In the genomic region with DNA sequence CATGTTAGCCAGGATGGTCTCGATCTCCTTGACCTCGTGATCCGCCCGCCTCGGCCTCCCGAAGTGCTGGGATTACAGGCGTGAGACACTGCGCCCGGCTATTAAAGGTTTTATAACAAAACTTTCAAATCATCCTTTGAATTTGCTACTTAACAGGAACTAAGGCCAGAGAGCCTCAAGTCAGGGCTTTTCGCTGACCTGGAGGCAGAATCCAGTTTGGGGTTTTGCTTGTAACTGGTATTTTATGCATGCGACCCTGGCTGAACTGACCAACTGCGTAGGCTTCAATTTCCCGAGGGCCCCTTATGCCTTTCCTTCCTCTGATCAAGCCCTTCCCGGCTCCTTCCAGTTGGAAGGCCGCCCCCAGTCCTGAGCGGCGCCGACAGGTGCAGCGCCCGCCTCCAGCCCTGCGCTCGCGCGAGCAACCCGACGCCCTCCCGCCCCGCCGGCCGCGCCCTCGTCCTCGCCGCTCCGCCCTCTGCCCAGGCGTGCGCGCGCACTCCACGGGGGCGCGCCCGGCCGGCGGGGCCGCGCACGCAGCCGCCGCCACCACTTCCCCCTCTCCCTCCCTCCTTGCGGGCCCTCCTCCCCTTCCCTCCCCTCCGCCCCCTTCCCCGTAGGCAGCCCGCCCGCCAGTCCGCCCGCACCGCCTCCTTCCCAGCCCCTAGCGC, we compare ENCODE assay signal across 8 cellular contexts. TPM values are rescaled to one million over a fixed set of nuclear protein-coding genes. Genes with fewer than 3 reads are reported as not detected.
DNase-seq lines count a peak whose midpoint lies in the region; ATAC-seq, FAIRE-seq and TF ChIP-seq lines count a peak whose summit lies in the region.
"Not testable (repeated sequence)": the region's sequence is repeated elsewhere in the genome, so short reads cannot be mapped to it uniquely, and the experiment has no call there.

Gene NPEPPS, plus strand, starts transcription at position 552 of the 671 bp plus-strand sequence. CDS start 193 bp downstream, outside the sequence.

- H3K36me3 ChIP-seq in left ventricle myocardium inferior, tibial nerve: not testable (repeated sequence)

- peak within 1 kb of the TSS; percentile 90 for H3K27ac ChIP-seq in left ventricle myocardium inferior (replicated peaks)
- H3K27ac ChIP-seq in tibial nerve, result peak within 1 kb of the TSS; percentile 82 to 94 (median 88)

- DNase-seq in GM12892 (ENCODE audit: insufficient read length) (peak; percentile 50), NCI-H187 (lab: John Stamatoyannopoulos, UW) (peak; percentile 52 to 76), T-helper 22 cell (ENCODE audit: low read depth) (peak; percentile 91), anterior cingulate cortex (lab: John Stamatoyannopoulos, UW) (peak in 57 of 58 donors; percentile 9 to 91 (median 80)), left ventricle myocardium inferior (peak; percentile 91), posterior vena cava (ENCODE audit: low spot score) (peak; percentile 94), tibial nerve (ENCODE audit: low spot score in 2 of 2) (peak; percentile 64 to 70)

- H3K4me1 ChIP-seq in left ventricle myocardium inferior, result peaks cover 23% of the 10 kb centered on the region
- peaks cover 0 to 17% (median 7%) of the 10 kb centered on the region in 4 donors for H3K4me1 ChIP-seq in tibial nerve

- H3K9me3 ChIP-seq in left ventricle myocardium inferior (replicated peaks); tibial nerve: not testable (repeated sequence)

- TF ChIP-seq EP300 in tibial nerve (IDR thresholded peaks at IDR 0.05), result not testable (repeated sequence)

- TF ChIP-seq CTCF in left ventricle myocardium inferior (IDR thresholded peaks at IDR 0.05; ENCODE audit: borderline replicate concordance); tibial nerve (IDR thresholded peaks at IDR 0.05): not testable (repeated sequence)

- 15 to 16% methylated on average over 32 to 34 of the region's 59 CpGs for WGBS in tibial nerve, 2 donors

- peak; percentile 55 for ATAC-seq in HG02938 (IDR thresholded peaks at IDR 0.05; ENCODE audit: unreplicated experiment)

- not testable (repeated sequence) for H3K27me3 ChIP-seq in left ventricle myocardium inferior (ENCODE audit: low read depth); tibial nerve

- intact Hi-C loops in left ventricle myocardium inferior (cut with micrococcal nuclease); posterior vena cava (cut with DNase I): not testable (repeated sequence)

- TF ChIP-seq POLR2A in GM12892 (IDR thresholded peaks at IDR 0.05; ENCODE audit: low read depth, low read length); tibial nerve (IDR thresholded peaks at IDR 0.05): not testable (repeated sequence)

- peak; percentile 98 for FAIRE-seq in GM12892 (lab: Jason Lieb, UNC)

- peak within 1 kb of the TSS; percentile 75 for H3K4me3 ChIP-seq in left ventricle myocardium inferior
- H3K4me3 ChIP-seq in tibial nerve, result peak within 1 kb of the TSS; percentile 62 to 73 (median 64)

RNA-seq across cellular contexts. Expression of gene NPEPPS, which starts in this region (rescaled TPM):
- 83.2 TPM for polyA plus RNA-seq in GM12892 (2012; ENCODE audit: missing spikeins)
- total RNA-seq in left ventricle myocardium inferior (72.1 TPM), posterior vena cava (100 to 1,000 TPM in 1 of 2 donors, 10 to 100 TPM in 1; 82.8 to 125 TPM), tibial nerve (100 to 1,000 TPM; 102 to 118 (median 115) TPM)

Comparison
In these comparisons a context has a peak if more than half of its experiments do, and no peak if none do; other contexts are left out.
1. Peak in every context shown above with its lines: DNase-seq, ATAC-seq, H3K4me3 ChIP-seq and H3K27ac ChIP-seq.